In genomic region chr1:47951545-47952235, GRCh38 we compare ENCODE assay signal across 26 cellular contexts. TPM values are rescaled to one million over a fixed set of nuclear protein-coding genes. Genes with fewer than 3 reads are reported as not detected.
DNase-seq lines count a peak whose midpoint lies in the region; ATAC-seq and TF ChIP-seq lines count a peak whose summit lies in the region.
"Had no signal": no experiment of that assay in that cellular context is flagged by ENCODE, and none has a peak within 500 bp of the region (broad histone marks: within the 10 kb centered on the region; RNA-seq: fewer than 3 reads in every experiment).

No MANE protein-coding gene starts in this region.

- TF ChIP-seq RAD21 in liver (IDR thresholded peaks at IDR 0.05): peak; percentile 5 to 55

- no peaks in the 10 kb centered on the region for H3K36me3 Mint-ChIP-seq in activated T-helper 1 cell treated with anti-CD3 and anti-CD28 coated beads, Interleukin-12 subunit alpha, Interleukin-12 subunit beta, Interleukin-2, Interleukin-4 antibody, amounts not matched to agents 30 ng/mL and 10 ng/mL and 1 ng/mL, durations not matched to agents 14 hours and 24 hours and 36 hours (ENCODE audit: low read depth)
- H3K36me3 Mint-ChIP-seq: brain; CD8-positive, alpha-beta memory T cell had no signal

- intact Hi-C loops in PC-3 (cut with micrococcal nuclease): no loop called here
- intact Hi-C loops in activated T-helper 1 cell treated with anti-CD3 and anti-CD28 coated beads, Interleukin-12 subunit alpha, Interleukin-12 subunit beta, Interleukin-2, Interleukin-4 antibody, amounts not matched to agents 30 ng/mL and 10 ng/mL and 1 ng/mL, durations not matched to agents 14 hours and 24 hours and 36 hours (cut with micrococcal nuclease): no loop called here

- H3K4me1 ChIP-seq in Loucy (ENCODE audit: insufficient read depth, low read length, poor library complexity, severe bottlenecking) (no peaks in the 10 kb centered on the region), liver (ENCODE audit: control insufficient read depth in 4 of 4, insufficient read depth in 4 of 4, low read length in 3 of 4) (peaks cover 0 to 9% (median 6%) of the 10 kb centered on the region in 4 donors), PC-3 (ENCODE audit: insufficient read depth, low read length) (no peaks in the 10 kb centered on the region)

- no TSS peak for BruUV-seq in PC-3 (replicated peaks; lab: Mats Ljungman, UMichigan)

- POLR2A ChIA-PET in PC-3 (lab: Charles Lee; ENCODE audit: unreplicated experiment): no interaction called here

- DNase-seq in AML-193 (lab: John Stamatoyannopoulos, UW) (no peak), PC-3 (no peak), cerebellar nuclear complex (lab: John Stamatoyannopoulos, UW) (no peak)
- no peak for DNase-seq in activated T-helper 1 cell treated with anti-CD3 and anti-CD28 coated beads, Interleukin-12 subunit alpha, Interleukin-12 subunit beta, Interleukin-2, Interleukin-4 antibody, amounts not matched to agents 30 ng/mL and 10 ng/mL and 1 ng/mL, durations not matched to agents 14 hours and 24 hours and 36 hours (ENCODE audit: low spot score)
- DNase-seq: activated CD4-positive, alpha-beta T cell treated with anti-CD3 and anti-CD28 coated beads, Interleukin-2, amount 10 ng/mL, durations not matched to agents 7 days and 5 days; activated naive CD8-positive, alpha-beta T cell treated with anti-CD3 and anti-CD28 coated beads, Interleukin-2, amount 50 U/mL, for 24 hours; CD8-positive, alpha-beta memory T cell; foreskin fibroblast; IMR-90; NCI-H1694; NCI-H2171 treated with DMSO at 0.1 percent for 48 hours; nephron progenitor cell; OCI-M1; stimulated activated naive CD4-positive, alpha-beta T cell; transverse colon had no signal

- H3K9ac ChIP-seq in Loucy (ENCODE audit: low read depth, low read length, poor library complexity, severe bottlenecking) (no peak overlapping the region), liver (ENCODE audit: low read depth in 1 of 2, low read length in 2 of 2) (no peak overlapping the region), PC-3 (ENCODE audit: low read length) (no peak overlapping the region)

- H3K27ac ChIP-seq in cingulate gyrus (ENCODE audit: low read depth, low read length): peak overlapping the region; percentile 48
- H3K27ac ChIP-seq in liver (ENCODE audit: low read depth in 1 of 2, low read length in 2 of 2): no peak overlapping the region
- H3K27ac ChIP-seq in PC-3 (ENCODE audit: low read length): no peak overlapping the region
- H3K27ac ChIP-seq: HL-60, skin epidermis, transverse colon had no signal

- no peak overlapping the region for H3K4me3 Mint-ChIP-seq in activated T-helper 1 cell treated with anti-CD3 and anti-CD28 coated beads, Interleukin-12 subunit alpha, Interleukin-12 subunit beta, Interleukin-2, Interleukin-4 antibody, amounts not matched to agents 30 ng/mL and 10 ng/mL and 1 ng/mL, durations not matched to agents 14 hours and 24 hours and 36 hours
- H3K4me3 Mint-ChIP-seq: activated CD4-positive, alpha-beta T cell treated with anti-CD3 and anti-CD28 coated beads, Interleukin-2, amount 10 ng/mL, durations not matched to agents 7 days and 5 days; activated naive CD8-positive, alpha-beta T cell treated with anti-CD3 and anti-CD28 coated beads, Interleukin-2, amount 50 U/mL, for 24 hours; brain; CD8-positive, alpha-beta memory T cell; dendritic cell treated with granulocyte-macrophage colony-stimulating factor and Interleukin-4, amounts not matched to agents 40 ng/mL and 50 ng/mL, for 4 days; nephron progenitor cell had no signal

- no peak overlapping the region for H3K4me3 ChIP-seq in Loucy (ENCODE audit: low read length, poor library complexity, severe bottlenecking)
- no peak overlapping the region for H3K4me3 ChIP-seq in liver (ENCODE audit: low read depth in 1 of 3, low read length in 3 of 3)
- no peak overlapping the region for H3K4me3 ChIP-seq in PC-3 (ENCODE audit: low read length)
- H3K4me3 ChIP-seq: MG63, skin epidermis, transverse colon had no signal

- H2AFZ ChIP-seq in Loucy (ENCODE audit: low read length): no peak overlapping the region
- no peak overlapping the region for H2AFZ ChIP-seq in PC-3 (ENCODE audit: low read length)

- H3K27ac Mint-ChIP-seq in activated T-helper 1 cell treated with anti-CD3 and anti-CD28 coated beads, Interleukin-12 subunit alpha, Interleukin-12 subunit beta, Interleukin-2, Interleukin-4 antibody, amounts not matched to agents 30 ng/mL and 10 ng/mL and 1 ng/mL, durations not matched to agents 14 hours and 24 hours and 36 hours: no peak overlapping the region
- H3K27ac Mint-ChIP-seq: activated CD4-positive, alpha-beta T cell treated with anti-CD3 and anti-CD28 coated beads, Interleukin-2, amount 10 ng/mL, durations not matched to agents 7 days and 5 days; activated naive CD8-positive, alpha-beta T cell treated with anti-CD3 and anti-CD28 coated beads, Interleukin-2, amount 50 U/mL, for 24 hours; brain; CD8-positive, alpha-beta memory T cell; dendritic cell treated with granulocyte-macrophage colony-stimulating factor and Interleukin-4, amounts not matched to agents 40 ng/mL and 50 ng/mL, for 4 days; nephron progenitor cell had no signal

- H3K9me2 ChIP-seq in Loucy (replicated peaks; ENCODE audit: low read depth, low read length) (no peaks in the 10 kb centered on the region), PC-3 (replicated peaks; ENCODE audit: low read length) (no peaks in the 10 kb centered on the region)

- H3K27me3 ChIP-seq in Loucy (ENCODE audit: insufficient read depth, low read length, poor library complexity, severe bottlenecking): no peaks in the 10 kb centered on the region
- H3K27me3 ChIP-seq in liver (ENCODE audit: control insufficient read depth in 4 of 4, insufficient read depth in 4 of 4, low read length in 3 of 4): no peaks in the 10 kb centered on the region
- H3K27me3 ChIP-seq in PC-3 (ENCODE audit: low read length): no peaks in the 10 kb centered on the region
- H3K27me3 ChIP-seq: MG63, transverse colon had no signal

- no peaks in the 10 kb centered on the region for H4K20me1 ChIP-seq in Loucy (ENCODE audit: insufficient read depth, low read length, poor library complexity, severe bottlenecking)
- no peaks in the 10 kb centered on the region for H4K20me1 ChIP-seq in PC-3 (ENCODE audit: low read length)

- WGBS in liver: 90% methylated on average over 6 of the region's 6 CpGs

- ATAC-seq in PC-3: no peak
- ATAC-seq: activated naive CD8-positive, alpha-beta T cell treated with anti-CD3 and anti-CD28 coated beads, Interleukin-2, amount 50 U/mL, for 24 hours had no signal

- H3K79me2 ChIP-seq in Loucy (ENCODE audit: insufficient read depth, low read length): no peaks in the 10 kb centered on the region
- H3K79me2 ChIP-seq in PC-3 (ENCODE audit: low read length): no peaks in the 10 kb centered on the region

- H3K9me3 ChIP-seq in Loucy (ENCODE audit: insufficient read depth, low read depth, low read length) (no peaks in the 10 kb centered on the region), liver (ENCODE audit: control insufficient read depth in 4 of 4, low read length in 3 of 4) (no peaks in the 10 kb centered on the region), PC-3 (ENCODE audit: low read length) (no peaks in the 10 kb centered on the region)
- H3K9me3 ChIP-seq: MG63, transverse colon had no signal

- no peaks in the 10 kb centered on the region for H3K27me3 Mint-ChIP-seq in activated T-helper 1 cell treated with anti-CD3 and anti-CD28 coated beads, Interleukin-12 subunit alpha, Interleukin-12 subunit beta, Interleukin-2, Interleukin-4 antibody, amounts not matched to agents 30 ng/mL and 10 ng/mL and 1 ng/mL, durations not matched to agents 14 hours and 24 hours and 36 hours (ENCODE audit: insufficient read depth)

- H3K36me3 ChIP-seq in Loucy (ENCODE audit: insufficient read depth, low read length) (no peaks in the 10 kb centered on the region), liver (ENCODE audit: control insufficient read depth in 4 of 4, insufficient read depth in 3 of 4, low read depth in 1 of 4, low read length in 3 of 4) (no peaks in the 10 kb centered on the region), PC-3 (ENCODE audit: low read depth, low read length) (no peaks in the 10 kb centered on the region)
- H3K36me3 ChIP-seq: MG63, transverse colon had no signal

- H3K4me1 Mint-ChIP-seq in activated T-helper 1 cell treated with anti-CD3 and anti-CD28 coated beads, Interleukin-12 subunit alpha, Interleukin-12 subunit beta, Interleukin-2, Interleukin-4 antibody, amounts not matched to agents 30 ng/mL and 10 ng/mL and 1 ng/mL, durations not matched to agents 14 hours and 24 hours and 36 hours (ENCODE audit: low read depth): no peaks in the 10 kb centered on the region
- H3K4me1 Mint-ChIP-seq: activated CD4-positive, alpha-beta T cell treated with anti-CD3 and anti-CD28 coated beads, Interleukin-2, amount 10 ng/mL, durations not matched to agents 7 days and 5 days; activated naive CD8-positive, alpha-beta T cell treated with anti-CD3 and anti-CD28 coated beads, Interleukin-2, amount 50 U/mL, for 24 hours; brain; CD8-positive, alpha-beta memory T cell had no signal

- CTCF ChIA-PET in PC-3 (lab: Charles Lee): no interaction called here

- H3K9me3 Mint-ChIP-seq in activated T-helper 1 cell treated with anti-CD3 and anti-CD28 coated beads, Interleukin-12 subunit alpha, Interleukin-12 subunit beta, Interleukin-2, Interleukin-4 antibody, amounts not matched to agents 30 ng/mL and 10 ng/mL and 1 ng/mL, durations not matched to agents 14 hours and 24 hours and 36 hours: no peaks in the 10 kb centered on the region
- H3K9me3 Mint-ChIP-seq: activated CD4-positive, alpha-beta T cell treated with anti-CD3 and anti-CD28 coated beads, Interleukin-2, amount 10 ng/mL, durations not matched to agents 7 days and 5 days; activated naive CD8-positive, alpha-beta T cell treated with anti-CD3 and anti-CD28 coated beads, Interleukin-2, amount 50 U/mL, for 24 hours; dendritic cell treated with granulocyte-macrophage colony-stimulating factor and Interleukin-4, amounts not matched to agents 40 ng/mL and 50 ng/mL, for 4 days had no signal

- H3F3A ChIP-seq in Loucy (ENCODE audit: low read depth): no peaks in the 10 kb centered on the region
- no peaks in the 10 kb centered on the region for H3F3A ChIP-seq in PC-3 (ENCODE audit: low read length, unreplicated experiment)

- H3K4me2 ChIP-seq in Loucy (ENCODE audit: low read depth, low read length, poor library complexity, severe bottlenecking) (no peak overlapping the region), PC-3 (ENCODE audit: low read length) (no peak overlapping the region)

- 0 out of 3 replicates have a peak, but pooled peaks have one; percentile 10 for TF ChIP-seq CTCF in GM12872 (IDR thresholded peaks at IDR 0.05; ENCODE audit: insufficient read depth, low read depth, low read length)
- TF ChIP-seq CTCF in Loucy (conservative IDR thresholded peaks at IDR 0.05; ENCODE audit: low read length): peak; percentile 28; the same call in 1 of the 2 replicates
- no peak for TF ChIP-seq CTCF in liver (IDR thresholded peaks at IDR 0.05; ENCODE audit: low read depth, low read length, missing input control)
- TF ChIP-seq CTCF in PC-3 (conservative IDR thresholded peaks at IDR 0.05; ENCODE audit: low read depth, low read length): no peak

RNA-seq across cellular contexts. Expression of gene TRABD2B, which starts 45.5 kb away (rescaled TPM):
- total RNA-seq in liver (1 to 10 TPM in 1 of 2 donors, under 1 TPM in 1; 0.28 to 2.6 TPM), PC-3 (2014; rRNA removed) (0.44 and 0.63 TPM in 2 replicates)
- 1 to 10 TPM; 1.2 to 1.3 TPM for polyA plus RNA-seq in liver
- not detected in 2 replicates for total RNA-seq in activated T-helper 1 cell treated with anti-CD3 and anti-CD28 coated beads, Interleukin-12 subunit alpha, Interleukin-12 subunit beta, Interleukin-2, Interleukin-4 antibody, amounts not matched to agents 30 ng/mL and 10 ng/mL and 1 ng/mL, durations not matched to agents 14 hours and 24 hours and 36 hours
- total RNA-seq: activated CD4-positive, alpha-beta T cell treated with anti-CD3 and anti-CD28 coated beads, Interleukin-2, amount 10 ng/mL, durations not matched to agents 7 days and 5 days; CD8-positive, alpha-beta memory T cell; endothelial cell of umbilical vein; IMR-90; T-helper 1 cell treated with Interleukin-12 subunit alpha and Interleukin-12 subunit beta and Interleukin-4 antibody, amounts not matched to agents 30 ng/mL and 1 ng/mL, for 36 hours had no signal
- polyA plus RNA-seq: CD8-positive, alpha-beta memory T cell; endothelial cell of umbilical vein; IMR-90 had no signal

Comparison
In these comparisons a context has a peak if more than half of its experiments do, and no peak if none do; other contexts are left out.
1. CTCF ChIP-seq: peak in GM12872 (single experiment) and Loucy (single experiment); none in liver (single experiment) and PC-3 (single experiment).